In the genomic region with DNA sequence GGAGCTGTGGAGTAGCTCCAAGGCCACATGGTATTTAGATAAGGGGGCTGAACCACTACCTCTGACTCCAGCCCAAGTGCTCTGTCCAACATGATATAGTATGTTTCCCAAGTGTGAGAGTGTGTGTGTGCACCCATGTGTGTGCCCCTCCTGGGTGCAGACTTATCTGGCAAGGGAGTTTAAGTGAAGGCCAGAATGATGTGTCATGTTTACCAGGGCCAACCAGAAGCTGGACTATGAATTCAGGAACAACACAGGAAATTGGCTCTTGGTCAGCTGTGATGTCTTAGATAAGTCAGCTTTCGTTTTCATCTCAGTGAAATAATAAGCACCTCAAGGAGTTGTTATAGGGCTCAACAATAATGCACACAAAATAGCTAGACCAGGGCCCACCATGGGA, we compare ENCODE assay signal across 9 cellular contexts.
A peak's percentile ranks its signal among the peaks of the same experiment; 100 is the strongest.
DNase-seq lines count a peak whose midpoint lies in the region; ATAC-seq and TF ChIP-seq lines count a peak whose summit lies in the region.
"Had no signal": no experiment of that assay in that cellular context is flagged by ENCODE, and none has a peak within 500 bp of the region (broad histone marks: within the 10 kb centered on the region; RNA-seq: fewer than 3 reads in every experiment).

No MANE protein-coding gene starts in this region.

- H3F3A ChIP-seq in SK-N-SH (replicated peaks; ENCODE audit: insufficient read depth), result peaks cover 25% of the 10 kb centered on the region

- DNase-seq in SK-N-SH (no peak), left ventricle myocardium superior (no peak), thyroid gland (peak in 1 of 2 donors; percentile 11), middle frontal gyrus (ENCODE audit: extremely low spot score, low spot score) (no peak), CD1c-positive myeloid dendritic cell (ENCODE audit: extremely low spot score) (no peak), NCI-H82 treated with DMSO at 0.1 percent for 48 hours (lab: John Stamatoyannopoulos, UW; ENCODE audit: unreplicated experiment) (no peak), NCI-H1092 (lab: John Stamatoyannopoulos, UW) (no peak)
- DNase-seq: activated CD4-positive, alpha-beta T cell treated with anti-CD3 and anti-CD28 coated beads, Interleukin-2, amount 50 U/mL, for 1 hour had no signal

- intact Hi-C loops in left ventricle myocardium superior (cut with micrococcal nuclease) (no loop called here), thyroid gland (cut with DNase I) (no loop called here)

- no peaks in the 10 kb centered on the region for H3K27me3 ChIP-seq in SK-N-SH (ENCODE audit: insufficient read depth)
- no peaks in the 10 kb centered on the region for H3K27me3 ChIP-seq in thyroid gland

- H3K9me3 ChIP-seq in SK-N-SH (no peaks in the 10 kb centered on the region), thyroid gland (no peaks in the 10 kb centered on the region)

- H3K4me3 ChIP-seq in SK-N-SH (ENCODE audit: low read depth in 2 of 2, low read length in 1 of 2) (peak overlapping the region in 1 of 2 experiments; percentile 20; a peak in 1 of 4 replicates), thyroid gland (replicated peaks in 1 of 3) (no peak overlapping the region)

- TF ChIP-seq EP300 in SK-N-SH (IDR thresholded peaks at IDR 0.05; ENCODE audit: borderline replicate concordance in 1 of 2, low read depth in 1 of 2, low read length in 1 of 2), result peak in 1 of 2 experiments; percentile 77; a peak in 1 of 4 replicates

- H2AFZ ChIP-seq in SK-N-SH (ENCODE audit: low read depth), result no peak overlapping the region

- TF ChIP-seq POLR2A in thyroid gland (IDR thresholded peaks at IDR 0.05), result no peak

- H3K9ac ChIP-seq in SK-N-SH, result no peak overlapping the region

- H4K20me1 ChIP-seq in SK-N-SH (ENCODE audit: insufficient read depth), result no peaks in the 10 kb centered on the region

- TF ChIP-seq CTCF in SK-N-SH (IDR thresholded peaks at IDR 0.05) (no peak), thyroid gland (IDR thresholded peaks at IDR 0.05) (no peak)

- ATAC-seq in GM21423 (IDR thresholded peaks at IDR 0.05; ENCODE audit: unreplicated experiment) (peak; percentile 62), left ventricle myocardium superior (peak; percentile 51)

- CTCF ChIA-PET in SK-N-SH (lab: Yijun Ruan, JAX), result interaction anchor here (0.6 to 1.2 kb wide), 2 partner anchors 57 to 998 kb away, joined by 3 to 4 read pairs; no protein-coding TSS in a partner anchor

- no peak for TF ChIP-seq RAD21 in SK-N-SH (IDR thresholded peaks at IDR 0.05; ENCODE audit: low read length)

- POLR2A ChIA-PET in SK-N-SH (lab: Yijun Ruan, JAX), result no interaction called here

- H3K4me1 ChIP-seq in SK-N-SH (ENCODE audit: control insufficient read depth in 1 of 2, insufficient read depth in 2 of 2, low read depth in 1 of 2, low read length in 1 of 2) (peaks cover 6 to 24% of the 10 kb centered on the region in 2 experiments), thyroid gland (peaks cover 26 to 35% of the 10 kb centered on the region in 2 donors)

- H3K27ac ChIP-seq in SK-N-SH (ENCODE audit: low read depth in 2 of 2, low read length in 1 of 2), result peak overlapping the region in 1 of 2 experiments; percentile 48; a peak in 1 of 4 replicates
- H3K27ac ChIP-seq in thyroid gland, result peak overlapping the region in 2 of 3 donors; percentile 51 to 67

- no peaks in the 10 kb centered on the region for H3K9me2 ChIP-seq in SK-N-SH

- H3K36me3 ChIP-seq in SK-N-SH (replicated peaks in 1 of 2; ENCODE audit: control insufficient read depth in 1 of 2, insufficient read depth in 2 of 2, low read length in 1 of 2), result no peaks in the 10 kb centered on the region
- no peaks in the 10 kb centered on the region for H3K36me3 ChIP-seq in thyroid gland

- H3K4me2 ChIP-seq in SK-N-SH, result peak overlapping the region; percentile 56

- no peaks in the 10 kb centered on the region for H3K79me2 ChIP-seq in SK-N-SH (ENCODE audit: insufficient read depth)

- 14% methylated on average over 1 of the region's 1 CpG for WGBS in SK-N-SH (ENCODE audit: low lambda C conversion rate)
- WGBS in thyroid gland, 2 donors, result 18 to 30% methylated on average over 1 of the region's 1 CpG

TF ChIP-seq in SK-N-SH, 30 proteins besides CTCF, POLR2A, EP300 and RAD21 (continues in another document):
- TF ChIP-seq RXRA (IDR thresholded peaks at IDR 0.05; ENCODE audit: borderline replicate concordance, low read depth), result no peak
- TF ChIP-seq FOXJ3 (CRISPR knock-in tag; IDR thresholded peaks at IDR 0.05), result no peak
- TF ChIP-seq, protein P1, sequence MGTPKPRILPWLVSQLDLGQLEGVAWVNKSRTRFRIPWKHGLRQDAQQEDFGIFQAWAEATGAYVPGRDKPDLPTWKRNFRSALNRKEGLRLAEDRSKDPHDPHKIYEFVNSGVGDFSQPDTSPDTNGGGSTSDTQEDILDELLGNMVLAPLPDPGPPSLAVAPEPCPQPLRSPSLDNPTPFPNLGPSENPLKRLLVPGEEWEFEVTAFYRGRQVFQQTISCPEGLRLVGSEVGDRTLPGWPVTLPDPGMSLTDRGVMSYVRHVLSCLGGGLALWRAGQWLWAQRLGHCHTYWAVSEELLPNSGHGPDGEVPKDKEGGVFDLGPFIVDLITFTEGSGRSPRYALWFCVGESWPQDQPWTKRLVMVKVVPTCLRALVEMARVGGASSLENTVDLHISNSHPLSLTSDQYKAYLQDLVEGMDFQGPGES (IDR thresholded peaks at IDR 0.05; ENCODE audit: low read depth, low read length), result no peak
- TF ChIP-seq, protein P2, sequence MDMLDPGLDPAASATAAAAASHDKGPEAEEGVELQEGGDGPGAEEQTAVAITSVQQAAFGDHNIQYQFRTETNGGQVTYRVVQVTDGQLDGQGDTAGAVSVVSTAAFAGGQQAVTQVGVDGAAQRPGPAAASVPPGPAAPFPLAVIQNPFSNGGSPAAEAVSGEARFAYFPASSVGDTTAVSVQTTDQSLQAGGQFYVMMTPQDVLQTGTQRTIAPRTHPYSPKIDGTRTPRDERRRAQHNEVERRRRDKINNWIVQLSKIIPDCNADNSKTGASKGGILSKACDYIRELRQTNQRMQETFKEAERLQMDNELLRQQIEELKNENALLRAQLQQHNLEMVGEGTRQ (IDR thresholded peaks at IDR 0.05; ENCODE audit: borderline replicate concordance, low read depth, low read length), result no peak
- peak; percentile 77 for TF ChIP-seq JUND (IDR thresholded peaks at IDR 0.05)
- TF ChIP-seq MEF2A (IDR thresholded peaks at IDR 0.05; ENCODE audit: borderline replicate concordance, low read depth), result no peak
- no peak for TF ChIP-seq TAF1 (IDR thresholded peaks at IDR 0.05; ENCODE audit: borderline replicate concordance, low read depth, low read length)
- TF ChIP-seq CHD2 (IDR thresholded peaks at IDR 0.05; ENCODE audit: low read length, partially characterized antibody), result no peak
- no peak for TF ChIP-seq MXI1 (IDR thresholded peaks at IDR 0.05; ENCODE audit: low read depth, low read length)
- peak; percentile 76 for TF ChIP-seq FOSL2 (IDR thresholded peaks at IDR 0.05; ENCODE audit: borderline replicate concordance, low read depth)
- TF ChIP-seq GABPA (IDR thresholded peaks at IDR 0.05; ENCODE audit: low read depth), result no peak
- TF ChIP-seq SMC3 (IDR thresholded peaks at IDR 0.05; ENCODE audit: low read depth, low read length), result no peak
- TF ChIP-seq TEAD4 (IDR thresholded peaks at IDR 0.05; ENCODE audit: borderline replicate concordance, insufficient read depth), result peak; percentile 51; the same call in 1 of the 2 replicates
- TF ChIP-seq TCF12 (IDR thresholded peaks at IDR 0.05), result peak; percentile 83
- no peak for TF ChIP-seq NRF1 (IDR thresholded peaks at IDR 0.05; ENCODE audit: low read depth, low read length)
- TF ChIP-seq SIN3A (IDR thresholded peaks at IDR 0.05; ENCODE audit: borderline replicate concordance, low read depth, low read length), result no peak
- no peak for TF ChIP-seq YY1 (IDR thresholded peaks at IDR 0.05; ENCODE audit: low read depth)
- no peak for TF ChIP-seq GATA2 (CRISPR knock-in tag; IDR thresholded peaks at IDR 0.05)
- no peak for TF ChIP-seq ELF1 (IDR thresholded peaks at IDR 0.05)
- TF ChIP-seq, protein P3, sequence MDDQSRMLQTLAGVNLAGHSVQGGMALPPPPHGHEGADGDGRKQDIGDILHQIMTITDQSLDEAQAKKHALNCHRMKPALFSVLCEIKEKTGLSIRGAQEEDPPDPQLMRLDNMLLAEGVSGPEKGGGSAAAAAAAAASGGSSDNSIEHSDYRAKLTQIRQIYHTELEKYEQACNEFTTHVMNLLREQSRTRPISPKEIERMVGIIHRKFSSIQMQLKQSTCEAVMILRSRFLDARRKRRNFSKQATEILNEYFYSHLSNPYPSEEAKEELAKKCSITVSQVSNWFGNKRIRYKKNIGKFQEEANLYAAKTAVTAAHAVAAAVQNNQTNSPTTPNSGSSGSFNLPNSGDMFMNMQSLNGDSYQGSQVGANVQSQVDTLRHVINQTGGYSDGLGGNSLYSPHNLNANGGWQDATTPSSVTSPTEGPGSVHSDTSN (IDR thresholded peaks at IDR 0.05), result peak; percentile 79
- TF ChIP-seq, protein P4, sequence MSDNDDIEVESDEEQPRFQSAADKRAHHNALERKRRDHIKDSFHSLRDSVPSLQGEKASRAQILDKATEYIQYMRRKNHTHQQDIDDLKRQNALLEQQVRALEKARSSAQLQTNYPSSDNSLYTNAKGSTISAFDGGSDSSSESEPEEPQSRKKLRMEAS (IDR thresholded peaks at IDR 0.05; ENCODE audit: low read depth), result peak; percentile 34; the same call in 1 of the 2 replicates
- TF ChIP-seq, protein P5, sequence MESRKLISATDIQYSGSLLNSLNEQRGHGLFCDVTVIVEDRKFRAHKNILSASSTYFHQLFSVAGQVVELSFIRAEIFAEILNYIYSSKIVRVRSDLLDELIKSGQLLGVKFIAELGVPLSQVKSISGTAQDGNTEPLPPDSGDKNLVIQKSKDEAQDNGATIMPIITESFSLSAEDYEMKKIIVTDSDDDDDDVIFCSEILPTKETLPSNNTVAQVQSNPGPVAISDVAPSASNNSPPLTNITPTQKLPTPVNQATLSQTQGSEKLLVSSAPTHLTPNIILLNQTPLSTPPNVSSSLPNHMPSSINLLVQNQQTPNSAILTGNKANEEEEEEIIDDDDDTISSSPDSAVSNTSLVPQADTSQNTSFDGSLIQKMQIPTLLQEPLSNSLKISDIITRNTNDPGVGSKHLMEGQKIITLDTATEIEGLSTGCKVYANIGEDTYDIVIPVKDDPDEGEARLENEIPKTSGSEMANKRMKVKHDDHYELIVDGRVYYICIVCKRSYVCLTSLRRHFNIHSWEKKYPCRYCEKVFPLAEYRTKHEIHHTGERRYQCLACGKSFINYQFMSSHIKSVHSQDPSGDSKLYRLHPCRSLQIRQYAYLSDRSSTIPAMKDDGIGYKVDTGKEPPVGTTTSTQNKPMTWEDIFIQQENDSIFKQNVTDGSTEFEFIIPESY (IDR thresholded peaks at IDR 0.05; ENCODE audit: borderline replicate concordance, low read depth), result no peak
- TF ChIP-seq RCOR1 (IDR thresholded peaks at IDR 0.05; ENCODE audit: low read length), result no peak
- no peak for TF ChIP-seq FOXM1 (IDR thresholded peaks at IDR 0.05; ENCODE audit: low read depth)
